Comparison of ENCODE assay signal across 21 cellular contexts in genomic region chr9:98189412-98189811, GRCh38. TPM values are rescaled to one million over a fixed set of nuclear protein-coding genes. Genes with fewer than 3 reads are reported as not detected.
DNase-seq lines count a peak whose midpoint lies in the region; ATAC-seq, FAIRE-seq and TF ChIP-seq lines count a peak whose summit lies in the region.
"Had no signal": no experiment of that assay in that cellular context is flagged by ENCODE, and none has a peak within 500 bp of the region (broad histone marks: within the 10 kb centered on the region; RNA-seq: fewer than 3 reads in every experiment).

No MANE protein-coding gene starts in this region.

- no peak for DNase-seq in activated naive CD8-positive, alpha-beta T cell treated with anti-CD3 and anti-CD28 coated beads, Interleukin-2, amount 10 ng/mL, durations not matched to agents 7 days and 5 days
- DNase-seq in activated naive CD8-positive, alpha-beta T cell treated with anti-CD3 and anti-CD28 coated beads for 36 hours = no peak
- peak; percentile 7 for DNase-seq in chondrocyte (ENCODE audit: low spot score)
- DNase-seq in small intestine = no peak
- DNase-seq in head of caudate nucleus = no peak
- no peak for DNase-seq in cerebellum (ENCODE audit: low spot score)
- DNase-seq: Calu3, DMS53, H7, NCI-H1417 treated with DMSO at 0.1 percent for 48 hours, NCI-H2029, NCI-H2171, NCI-H446, NCI-H69, SHP77, SK-N-SH had no signal

- H3K4me3 ChIP-seq in small intestine (ENCODE audit: low read depth in 1 of 2, low read length in 2 of 2) = peak overlapping the region in 1 of 2 donors; percentile 17
- H3K4me3 ChIP-seq: BLaER1 had no signal

- H3K9me3 ChIP-seq in KOPT-K1 (ENCODE audit: insufficient read depth, low read length, poor library complexity, severe bottlenecking) (no peaks in the 10 kb centered on the region), small intestine (ENCODE audit: control insufficient read depth, low read depth) (no peaks in the 10 kb centered on the region)
- H3K9me3 ChIP-seq: BLaER1, SK-N-SH had no signal

- H3K27ac Mint-ChIP-seq in activated naive CD8-positive, alpha-beta T cell treated with anti-CD3 and anti-CD28 coated beads, Interleukin-2, amount 10 ng/mL, durations not matched to agents 7 days and 5 days = peak overlapping the region; percentile 14
- H3K27ac Mint-ChIP-seq in activated naive CD8-positive, alpha-beta T cell treated with anti-CD3 and anti-CD28 coated beads for 36 hours = no peak overlapping the region
- H3K27ac Mint-ChIP-seq in chondrocyte (ENCODE audit: unreplicated experiment) = no peak overlapping the region

- peaks cover 1% of the 10 kb centered on the region for H3K36me3 Mint-ChIP-seq in activated naive CD8-positive, alpha-beta T cell treated with anti-CD3 and anti-CD28 coated beads, Interleukin-2, amount 10 ng/mL, durations not matched to agents 7 days and 5 days
- peaks cover 2% of the 10 kb centered on the region for H3K36me3 Mint-ChIP-seq in activated naive CD8-positive, alpha-beta T cell treated with anti-CD3 and anti-CD28 coated beads for 36 hours
- no peaks in the 10 kb centered on the region for H3K36me3 Mint-ChIP-seq in chondrocyte (ENCODE audit: low read depth)
- H3K36me3 Mint-ChIP-seq: IgD-negative memory B cell had no signal

- no peak for TF ChIP-seq CTCF in chondrocyte (IDR thresholded peaks at IDR 0.05)

- TF ChIP-seq POLR2A in GM18505 (IDR thresholded peaks at IDR 0.05; ENCODE audit: borderline replicate concordance, extremely low read depth, insufficient read depth, insufficient read length) = no peak

- peaks cover 0 to 4% of the 10 kb centered on the region in 2 donors for H3K4me1 ChIP-seq in small intestine (ENCODE audit: control insufficient read depth in 2 of 2, insufficient read depth in 1 of 2, low read depth in 1 of 2, low read length in 1 of 2)

- H3K27me3 Mint-ChIP-seq in activated naive CD8-positive, alpha-beta T cell treated with anti-CD3 and anti-CD28 coated beads, Interleukin-2, amount 10 ng/mL, durations not matched to agents 7 days and 5 days = peaks cover under 1% of the 10 kb centered on the region
- no peaks in the 10 kb centered on the region for H3K27me3 Mint-ChIP-seq in activated naive CD8-positive, alpha-beta T cell treated with anti-CD3 and anti-CD28 coated beads for 36 hours
- no peaks in the 10 kb centered on the region for H3K27me3 Mint-ChIP-seq in chondrocyte (ENCODE audit: low read depth)
- H3K27me3 Mint-ChIP-seq: IgD-negative memory B cell had no signal

- ATAC-seq in activated naive CD8-positive, alpha-beta T cell treated with anti-CD3 and anti-CD28 coated beads, Interleukin-2, amount 10 ng/mL, durations not matched to agents 7 days and 5 days (ENCODE audit: low read depth) = no peak
- no peak for ATAC-seq in GM18505 (IDR thresholded peaks at IDR 0.05; ENCODE audit: unreplicated experiment)

- peak overlapping the region; percentile 30 for H3K27ac ChIP-seq in KOPT-K1 (ENCODE audit: low read depth, low read length, poor library complexity, severe bottlenecking)
- H3K27ac ChIP-seq in small intestine (ENCODE audit: low read depth in 1 of 2, low read length in 1 of 2) = peak overlapping the region; percentile 57 to 72
- H3K27ac ChIP-seq: BLaER1 had no signal

- no peak for FAIRE-seq in small intestine (lab: Jason Lieb, UNC)
- FAIRE-seq: RCC 7860 had no signal

- no peak overlapping the region for H3K4me3 Mint-ChIP-seq in activated naive CD8-positive, alpha-beta T cell treated with anti-CD3 and anti-CD28 coated beads, Interleukin-2, amount 10 ng/mL, durations not matched to agents 7 days and 5 days
- no peak overlapping the region for H3K4me3 Mint-ChIP-seq in activated naive CD8-positive, alpha-beta T cell treated with anti-CD3 and anti-CD28 coated beads for 36 hours
- H3K4me3 Mint-ChIP-seq in chondrocyte (ENCODE audit: unreplicated experiment) = no peak overlapping the region

- POLR2A ChIA-PET in activated naive CD8-positive, alpha-beta T cell treated with anti-CD3 and anti-CD28 coated beads, Interleukin-2, amount 10 ng/mL, durations not matched to agents 7 days and 5 days (lab: Charles Lee) = no interaction called here

- intact Hi-C loops in head of caudate nucleus (cut with DNase I) = no loop called here

- WGBS in small intestine, 3 donors = 62 to 69% (median 65%) methylated on average over 6 of the region's 6 CpGs

- H3K36me3 ChIP-seq in KOPT-K1 (ENCODE audit: insufficient read depth, low read length) = no peaks in the 10 kb centered on the region
- peaks cover 0 to 2% of the 10 kb centered on the region in 2 donors for H3K36me3 ChIP-seq in small intestine (ENCODE audit: control insufficient read depth in 2 of 2, insufficient read depth in 2 of 2, low read length in 2 of 2)
- H3K36me3 ChIP-seq: BLaER1 had no signal

- H3K9me3 Mint-ChIP-seq in activated naive CD8-positive, alpha-beta T cell treated with anti-CD3 and anti-CD28 coated beads, Interleukin-2, amount 10 ng/mL, durations not matched to agents 7 days and 5 days = no peaks in the 10 kb centered on the region
- no peaks in the 10 kb centered on the region for H3K9me3 Mint-ChIP-seq in activated naive CD8-positive, alpha-beta T cell treated with anti-CD3 and anti-CD28 coated beads for 36 hours
- H3K9me3 Mint-ChIP-seq in chondrocyte (ENCODE audit: low read depth) = no peaks in the 10 kb centered on the region
- H3K9me3 Mint-ChIP-seq: IgD-negative memory B cell had no signal

- H3K4me1 Mint-ChIP-seq in activated naive CD8-positive, alpha-beta T cell treated with anti-CD3 and anti-CD28 coated beads, Interleukin-2, amount 10 ng/mL, durations not matched to agents 7 days and 5 days = peaks cover 15% of the 10 kb centered on the region
- H3K4me1 Mint-ChIP-seq in activated naive CD8-positive, alpha-beta T cell treated with anti-CD3 and anti-CD28 coated beads for 36 hours = peaks cover 30% of the 10 kb centered on the region
- peaks cover 46% of the 10 kb centered on the region for H3K4me1 Mint-ChIP-seq in chondrocyte (ENCODE audit: low read depth)

- no peaks in the 10 kb centered on the region for H3K27me3 ChIP-seq in small intestine (ENCODE audit: control insufficient read depth in 2 of 2, insufficient read depth in 2 of 2, low read length in 2 of 2)

RNA-seq across cellular contexts. Expression of gene CORO2A, which starts 3.0 kb away (rescaled TPM):
- total RNA-seq in activated naive CD8-positive, alpha-beta T cell treated with anti-CD3 and anti-CD28 coated beads, Interleukin-2, amount 10 ng/mL, durations not matched to agents 7 days and 5 days = 10 to 100 TPM; 11.7 to 12.0 TPM
- 1 to 10 TPM; 8.2 TPM for total RNA-seq in activated naive CD8-positive, alpha-beta T cell treated with anti-CD3 and anti-CD28 coated beads for 36 hours
- total RNA-seq in chondrocyte = 10.1 to 17.4 TPM (median 10.2 TPM) in 3 replicates
- polyA plus RNA-seq in small intestine = 10 to 100 TPM; 35.1 to 57.0 (median 45.3) TPM
- 2.7 TPM for total RNA-seq in cerebellum
